ENCODE assay signal across 22 cellular contexts in genomic region chr13:111480976-111481375, GRCh38.
A peak's percentile ranks its signal among the peaks of the same experiment; 100 is the strongest.
DNase-seq lines count a peak whose midpoint lies in the region; ATAC-seq and TF ChIP-seq lines count a peak whose summit lies in the region.
"Had no signal": no experiment of that assay in that cellular context is flagged by ENCODE, and none has a peak within 500 bp of the region (broad histone marks: within the 10 kb centered on the region; RNA-seq: fewer than 3 reads in every experiment).

No MANE protein-coding gene starts in this region.

- H3K36me3 Mint-ChIP-seq in WTC11 = peaks cover 4% of the 10 kb centered on the region; the same call in 1 of the 2 replicates
- H3K36me3 Mint-ChIP-seq: activated naive CD8-positive, alpha-beta T cell treated with anti-CD3 and anti-CD28 coated beads, Interleukin-2, amount 10 ng/mL, durations not matched to agents 7 days and 5 days; CD4-positive, CD25-positive, alpha-beta regulatory T cell; natural killer cell had no signal

- intact Hi-C loops in sciatic nerve (cut with DNase I) (no loop called here), Right ventricle myocardium superior (cut with DNase I) (no loop called here)

- TF ChIP-seq CTCF in WTC11 (IDR thresholded peaks at IDR 0.05) = no peak

- no peak overlapping the region for H3K4me3 Mint-ChIP-seq in WTC11
- H3K4me3 Mint-ChIP-seq: activated CD4-positive, alpha-beta T cell treated with anti-CD3 and anti-CD28 coated beads for 36 hours; activated naive CD8-positive, alpha-beta T cell treated with anti-CD3 and anti-CD28 coated beads, Interleukin-2, amount 10 ng/mL, durations not matched to agents 7 days and 5 days; activated T-helper 17 cell treated with anti-CD3 and anti-CD28 coated beads, Interleukin-2, amount 50 U/mL, for 72 hours; brain; CD4-positive, CD25-positive, alpha-beta regulatory T cell; HFFc6; natural killer cell had no signal

- ATAC-seq in sciatic nerve (no peak), Right ventricle myocardium superior (ENCODE audit: poor library complexity) (no peak), WTC11 (no peak), HG03460 (IDR thresholded peaks at IDR 0.05; ENCODE audit: unreplicated experiment) (no peak)
- ATAC-seq: activated CD4-positive, alpha-beta T cell treated with anti-CD3 and anti-CD28 coated beads for 36 hours; activated T-helper 17 cell treated with anti-CD3 and anti-CD28 coated beads, Interleukin-2, amount 50 U/mL, for 72 hours; gastrocnemius medialis; GM12878; HepG2; natural killer cell had no signal

- peak; percentile 100 for DNase-seq in NCI-H1092 treated with DMSO at 0.1 percent for 48 hours (lab: John Stamatoyannopoulos, UW)
- peak; percentile 77 for DNase-seq in NCI-H187 treated with DMSO at 0.1 percent for 48 hours (lab: John Stamatoyannopoulos, UW)
- peak; percentile 92 for DNase-seq in NCI-H748 treated with DMSO at 0.1 percent for 48 hours (lab: John Stamatoyannopoulos, UW)
- DNase-seq in sciatic nerve (ENCODE audit: low spot score) = peak; percentile 21
- no peak for DNase-seq in Right ventricle myocardium superior
- DNase-seq in WTC11 (ENCODE audit: low spot score) = no peak
- DNase-seq: activated CD4-positive, alpha-beta T cell treated with anti-CD3 and anti-CD28 coated beads for 36 hours; activated naive CD8-positive, alpha-beta T cell treated with anti-CD3 and anti-CD28 coated beads, Interleukin-2, amount 10 ng/mL, durations not matched to agents 7 days and 5 days; CD4-positive, CD25-positive, alpha-beta regulatory T cell; effector memory CD4-positive, alpha-beta T cell; gastrocnemius medialis; HFFc6; mesenchymal stem cell; natural killer cell; NCI-H1694; NK-92 treated with Interleukin-12 subunit alpha and Interleukin-12 subunit beta, amount 100 ng/mL, for 24 hours; sigmoid colon had no signal

- peaks cover 11% of the 10 kb centered on the region for H3K9me3 Mint-ChIP-seq in WTC11
- H3K9me3 Mint-ChIP-seq: activated naive CD8-positive, alpha-beta T cell treated with anti-CD3 and anti-CD28 coated beads, Interleukin-2, amount 10 ng/mL, durations not matched to agents 7 days and 5 days; activated T-helper 17 cell treated with anti-CD3 and anti-CD28 coated beads, Interleukin-2, amount 50 U/mL, for 72 hours; natural killer cell had no signal

- H3K27ac Mint-ChIP-seq in WTC11 = no peak overlapping the region
- H3K27ac Mint-ChIP-seq: activated CD4-positive, alpha-beta T cell treated with anti-CD3 and anti-CD28 coated beads for 36 hours; activated naive CD8-positive, alpha-beta T cell treated with anti-CD3 and anti-CD28 coated beads, Interleukin-2, amount 10 ng/mL, durations not matched to agents 7 days and 5 days; activated T-helper 17 cell treated with anti-CD3 and anti-CD28 coated beads, Interleukin-2, amount 50 U/mL, for 72 hours; brain; CD4-positive, CD25-positive, alpha-beta regulatory T cell; HFFc6; natural killer cell had no signal

- H3K4me1 Mint-ChIP-seq in WTC11 = 0 out of 2 replicates have a peak, but pooled peaks cover 4% of the 10 kb centered on the region
- H3K4me1 Mint-ChIP-seq: activated CD4-positive, alpha-beta T cell treated with anti-CD3 and anti-CD28 coated beads for 36 hours; activated naive CD8-positive, alpha-beta T cell treated with anti-CD3 and anti-CD28 coated beads, Interleukin-2, amount 10 ng/mL, durations not matched to agents 7 days and 5 days; activated T-helper 17 cell treated with anti-CD3 and anti-CD28 coated beads, Interleukin-2, amount 50 U/mL, for 72 hours; CD4-positive, CD25-positive, alpha-beta regulatory T cell; natural killer cell had no signal

- CTCF ChIA-PET in WTC11 (lab: Charles Lee) = interaction anchor here (1.5 kb wide), 1 partner anchor 24 kb away, joined by 4 read pairs; no protein-coding TSS in a partner anchor

- POLR2A ChIA-PET in WTC11 (lab: Charles Lee) = no interaction called here

- H3K27me3 Mint-ChIP-seq in WTC11 (ENCODE audit: low read depth) = no peaks in the 10 kb centered on the region
- H3K27me3 Mint-ChIP-seq: activated CD4-positive, alpha-beta T cell treated with anti-CD3 and anti-CD28 coated beads for 36 hours; activated naive CD8-positive, alpha-beta T cell treated with anti-CD3 and anti-CD28 coated beads, Interleukin-2, amount 10 ng/mL, durations not matched to agents 7 days and 5 days; activated T-helper 17 cell treated with anti-CD3 and anti-CD28 coated beads, Interleukin-2, amount 50 U/mL, for 72 hours had no signal

TF ChIP-seq in WTC11, 78 proteins besides CTCF, POLR2A, EP300 and RAD21:
- TF ChIP-seq IRF1 (CRISPR knock-in tag; IDR thresholded peaks at IDR 0.05) (no peak), SP1 (CRISPR knock-in tag; conservative IDR thresholded peaks at IDR 0.05) (no peak), JAZF1 (CRISPR knock-in tag; IDR thresholded peaks at IDR 0.05) (no peak), NFATC4 (CRISPR knock-in tag; IDR thresholded peaks at IDR 0.05) (no peak), ATF3 (CRISPR knock-in tag; conservative IDR thresholded peaks at IDR 0.05) (no peak), NFYB (CRISPR knock-in tag; conservative IDR thresholded peaks at IDR 0.05; ENCODE audit: low read depth) (no peak), PREB (CRISPR knock-in tag; IDR thresholded peaks at IDR 0.05; ENCODE audit: borderline replicate concordance) (no peak), ZNF423 (CRISPR knock-in tag; IDR thresholded peaks at IDR 0.05) (no peak), FOXP1 (CRISPR knock-in tag; IDR thresholded peaks at IDR 0.05; ENCODE audit: borderline replicate concordance) (no peak), ELF4 (CRISPR knock-in tag; IDR thresholded peaks at IDR 0.05; ENCODE audit: low read depth) (no peak), ZNF232 (CRISPR knock-in tag; IDR thresholded peaks at IDR 0.05) (no peak), ETV6 (CRISPR knock-in tag; IDR thresholded peaks at IDR 0.05) (no peak)
- TF ChIP-seq, protein P1, sequence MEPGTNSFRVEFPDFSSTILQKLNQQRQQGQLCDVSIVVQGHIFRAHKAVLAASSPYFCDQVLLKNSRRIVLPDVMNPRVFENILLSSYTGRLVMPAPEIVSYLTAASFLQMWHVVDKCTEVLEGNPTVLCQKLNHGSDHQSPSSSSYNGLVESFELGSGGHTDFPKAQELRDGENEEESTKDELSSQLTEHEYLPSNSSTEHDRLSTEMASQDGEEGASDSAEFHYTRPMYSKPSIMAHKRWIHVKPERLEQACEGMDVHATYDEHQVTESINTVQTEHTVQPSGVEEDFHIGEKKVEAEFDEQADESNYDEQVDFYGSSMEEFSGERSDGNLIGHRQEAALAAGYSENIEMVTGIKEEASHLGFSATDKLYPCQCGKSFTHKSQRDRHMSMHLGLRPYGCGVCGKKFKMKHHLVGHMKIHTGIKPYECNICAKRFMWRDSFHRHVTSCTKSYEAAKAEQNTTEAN (CRISPR knock-in tag; IDR thresholded peaks at IDR 0.05) = no peak
- TF ChIP-seq, protein P2, sequence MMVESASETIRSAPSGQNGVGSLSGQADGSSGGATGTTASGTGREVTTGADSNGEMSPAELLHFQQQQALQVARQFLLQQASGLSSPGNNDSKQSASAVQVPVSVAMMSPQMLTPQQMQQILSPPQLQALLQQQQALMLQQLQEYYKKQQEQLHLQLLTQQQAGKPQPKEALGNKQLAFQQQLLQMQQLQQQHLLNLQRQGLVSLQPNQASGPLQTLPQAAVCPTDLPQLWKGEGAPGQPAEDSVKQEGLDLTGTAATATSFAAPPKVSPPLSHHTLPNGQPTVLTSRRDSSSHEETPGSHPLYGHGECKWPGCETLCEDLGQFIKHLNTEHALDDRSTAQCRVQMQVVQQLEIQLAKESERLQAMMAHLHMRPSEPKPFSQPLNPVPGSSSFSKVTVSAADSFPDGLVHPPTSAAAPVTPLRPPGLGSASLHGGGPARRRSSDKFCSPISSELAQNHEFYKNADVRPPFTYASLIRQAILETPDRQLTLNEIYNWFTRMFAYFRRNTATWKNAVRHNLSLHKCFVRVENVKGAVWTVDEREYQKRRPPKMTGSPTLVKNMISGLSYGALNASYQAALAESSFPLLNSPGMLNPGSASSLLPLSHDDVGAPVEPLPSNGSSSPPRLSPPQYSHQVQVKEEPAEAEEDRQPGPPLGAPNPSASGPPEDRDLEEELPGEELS (CRISPR knock-in tag; IDR thresholded peaks at IDR 0.05) = no peak

Comparison
In these comparisons a context has a peak if more than half of its experiments do, and no peak if none do; other contexts are left out.
1. DNase-seq: peak in NCI-H1092 treated with DMSO at 0.1 percent for 48 hours (single experiment), NCI-H187 treated with DMSO at 0.1 percent for 48 hours (single experiment), NCI-H748 treated with DMSO at 0.1 percent for 48 hours (single experiment) and sciatic nerve (single experiment); none in Right ventricle myocardium superior (single experiment) and WTC11 (single experiment).